8 cellular contexts compared by ENCODE assay signal in the genomic region with DNA sequence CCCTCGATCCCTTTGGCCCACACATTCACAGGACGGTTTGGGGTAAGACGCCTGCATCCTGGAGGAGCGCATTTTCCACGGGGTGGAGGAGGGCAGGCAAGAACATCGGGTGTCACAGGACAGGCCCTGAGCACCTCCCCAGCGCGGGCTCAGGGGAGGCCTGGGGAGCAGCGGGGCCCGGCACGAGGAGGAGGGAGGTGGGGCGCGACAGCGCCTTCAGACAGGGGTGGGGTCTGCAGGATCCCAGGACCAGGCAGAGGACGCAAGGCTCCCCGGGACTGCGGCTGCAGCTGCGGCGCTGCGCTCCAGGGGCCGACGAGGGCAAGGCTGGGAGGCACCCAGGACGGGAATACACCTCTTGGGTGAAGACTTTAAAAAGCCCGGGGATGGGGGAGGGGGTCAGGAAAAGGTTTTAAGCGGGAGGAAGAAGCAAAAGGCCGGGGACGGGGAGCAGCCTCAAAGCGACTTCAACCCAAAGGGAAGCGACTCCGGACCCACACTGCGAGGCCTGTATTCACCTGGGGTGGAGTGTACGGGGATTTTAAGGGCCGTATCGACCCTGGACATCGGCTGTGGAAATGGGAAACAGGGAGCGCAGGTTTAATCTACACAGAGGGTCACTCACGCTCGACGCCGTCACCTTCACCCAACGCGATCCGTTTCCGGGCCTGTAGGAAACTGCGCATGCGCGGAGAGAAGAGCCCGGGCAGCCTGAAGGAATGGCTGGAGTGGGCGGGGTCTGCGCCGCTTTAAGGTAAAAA. TPM values are rescaled to one million over a fixed set of nuclear protein-coding genes. Genes with fewer than 3 reads are reported as not detected.
DNase-seq lines count a peak whose midpoint lies in the region; FAIRE-seq and TF ChIP-seq lines count a peak whose summit lies in the region.

Gene ZNF415, minus strand, starts transcription at position 680 of the 761 bp plus-strand sequence. CDS start 10,234 bp downstream, outside the sequence.

- H3K4me1 ChIP-seq in keratinocyte (ENCODE audit: control insufficient read depth, extremely low read depth, insufficient read depth, low read length) (no peaks in the 10 kb centered on the region), skeletal muscle tissue (ENCODE audit: control insufficient read depth in 3 of 3, insufficient read depth in 3 of 3, low read length in 3 of 3) (peaks cover 3 to 11% (median 6%) of the 10 kb centered on the region in 3 donors)

- no peaks in the 10 kb centered on the region for H3K27me3 ChIP-seq in WERI-Rb-1 (ENCODE audit: insufficient read depth, low read depth, severe bottlenecking)
- H3K27me3 ChIP-seq in keratinocyte (ENCODE audit: control insufficient read depth, extremely low read depth, insufficient read depth, low read length) = no peaks in the 10 kb centered on the region
- no peaks in the 10 kb centered on the region for H3K27me3 ChIP-seq in skeletal muscle tissue (ENCODE audit: control insufficient read depth in 3 of 3, insufficient read depth in 3 of 3, low read length in 3 of 3)

- peak within 1 kb of the TSS; percentile 89 for H2AFZ ChIP-seq in keratinocyte (ENCODE audit: control insufficient read depth, low read length)

- H4K20me1 ChIP-seq in keratinocyte (ENCODE audit: control insufficient read depth, extremely low read depth, insufficient read depth, low read length) = no peaks in the 10 kb centered on the region

- peak; percentile 68 for DNase-seq in activated effector memory CD4-positive, alpha-beta T cell treated with anti-CD3 and anti-CD28 coated beads, Interleukin-2, amount 50 U/mL, for 16 hours
- no peak for DNase-seq in activated effector memory CD4-positive, alpha-beta T cell treated with Interleukin-2 at 50 U/mL for 16 hours
- DNase-seq in WERI-Rb-1 = peak; percentile 90
- DNase-seq in keratinocyte (ENCODE audit: low read depth, low spot score) = peak; percentile 1
- no peak for DNase-seq in NK-92 (lab: John Stamatoyannopoulos, UW; ENCODE audit: unreplicated experiment)
- no peak for DNase-seq in NCI-H510A treated with DMSO at 0.1 percent for 48 hours (lab: John Stamatoyannopoulos, UW)

- TF ChIP-seq CTCF in WERI-Rb-1 (IDR thresholded peaks at IDR 0.05; ENCODE audit: low read depth, low read length) (no peak), keratinocyte (optimal IDR thresholded peaks at IDR 0.05 in 1 of 3, IDR thresholded peaks at IDR 0.05 in 1 of 3, conservative IDR thresholded peaks at IDR 0.05 in 1 of 3; ENCODE audit: extremely low read depth in 1 of 3, insufficient read depth in 2 of 3, low read length in 3 of 3) (no peak)

- dilution Hi-C loops in keratinocyte (cut with MboI; ENCODE audit: extremely low pct_ligation_motif_present, low sequenced_read_pairs) = no loop called here

- H3K27ac ChIP-seq in WERI-Rb-1 (peak within 1 kb of the TSS; percentile 65), cingulate gyrus (ENCODE audit: low read depth, low read length) (peak within 1 kb of the TSS; percentile 60), keratinocyte (ENCODE audit: control insufficient read depth, insufficient read depth, low read length) (no peak within 1 kb of the TSS), skeletal muscle tissue (ENCODE audit: low read depth, low read length) (no peak within 1 kb of the TSS)

- H3K36me3 ChIP-seq in WERI-Rb-1 (no peaks in the 10 kb centered on the region), keratinocyte (ENCODE audit: control insufficient read depth in 2 of 2, extremely low read depth in 1 of 2, insufficient read depth in 2 of 2, low read length in 2 of 2) (no peaks in the 10 kb centered on the region), skeletal muscle tissue (ENCODE audit: control insufficient read depth in 3 of 3, insufficient read depth in 3 of 3, low read length in 3 of 3) (no peaks in the 10 kb centered on the region)

- H3K9me1 ChIP-seq in keratinocyte (ENCODE audit: control insufficient read depth, extremely low read depth, insufficient read depth, low read length) = no peaks in the 10 kb centered on the region

- H3K79me2 ChIP-seq in keratinocyte (ENCODE audit: control insufficient read depth, insufficient read depth, low read length) = peaks cover 2% of the 10 kb centered on the region

- peak within 1 kb of the TSS; percentile 60 for H3K9ac ChIP-seq in keratinocyte (ENCODE audit: control insufficient read depth, extremely low read depth, insufficient read depth, low read length)
- H3K9ac ChIP-seq in skeletal muscle tissue (ENCODE audit: low read depth in 1 of 3, low read length in 3 of 3) = peak within 1 kb of the TSS; percentile 76 to 87 (median 83)

- H3K4me3 ChIP-seq in WERI-Rb-1 (ENCODE audit: low read depth, low read length) (peak within 1 kb of the TSS; percentile 78), keratinocyte (ENCODE audit: control insufficient read depth in 2 of 3, extremely low read depth in 1 of 3, insufficient read depth in 2 of 3, low read depth in 1 of 3, low read length in 3 of 3) (peak within 1 kb of the TSS; percentile 53 to 74 (median 72)), skeletal muscle tissue (ENCODE audit: low read length in 3 of 3) (peak within 1 kb of the TSS; percentile 76 to 91 (median 84))

- no peak for FAIRE-seq in keratinocyte (lab: Jason Lieb, UNC)

- H3K4me2 ChIP-seq in keratinocyte (ENCODE audit: control insufficient read depth, extremely low read depth, insufficient read depth, low read depth, low read length) = peak within 1 kb of the TSS; percentile 83

- H3K9me3 ChIP-seq in WERI-Rb-1 (ENCODE audit: severe bottlenecking) = no peaks in the 10 kb centered on the region
- no peaks in the 10 kb centered on the region for H3K9me3 ChIP-seq in keratinocyte (ENCODE audit: control insufficient read depth, low read depth, low read length)
- H3K9me3 ChIP-seq in skeletal muscle tissue (ENCODE audit: control insufficient read depth in 3 of 3, low read length in 3 of 3) = peaks cover 0 to 2% (median 0%) of the 10 kb centered on the region in 3 donors

RNA-seq across cellular contexts. Expression of gene ZNF415, which starts in this region (rescaled TPM):
- 4.2 to 7.5 TPM (median 5.2 TPM) in 3 replicates for polyA plus RNA-seq in keratinocyte
- 10.1 TPM for polyA plus RNA-seq in keratinocyte (2011; ENCODE audit: low read depth)
- polyA plus RNA-seq in keratinocyte (2011; cell fraction: cytosol; rRNA removed) = 6.6 and 9.7 TPM in 2 replicates
- polyA plus RNA-seq in keratinocyte (2011; cell fraction: nucleus; rRNA removed) = 7.9 and 9.3 TPM in 2 replicates
- 3.4 and 5.8 TPM in 2 replicates for polyA plus RNA-seq in keratinocyte (2012; ENCODE audit: low replicate concordance)
- polyA minus RNA-seq in keratinocyte = 2.5 to 6.0 TPM (median 5.1 TPM) in 3 replicates
- polyA minus RNA-seq in keratinocyte (2011; cell fraction: cytosol; rRNA and poly(A)+ RNA removed) = 3.6 TPM
- polyA minus RNA-seq in keratinocyte (2011; cell fraction: nucleus; rRNA and poly(A)+ RNA removed) = 3.4 and 4.8 TPM in 2 replicates
- 3.7 TPM for total RNA-seq in skeletal muscle tissue

Comparison
In these comparisons a context has a peak if more than half of its experiments do, and no peak if none do; other contexts are left out.
1. DNase-seq: peak in activated effector memory CD4-positive, alpha-beta T cell treated with anti-CD3 and anti-CD28 coated beads, Interleukin-2, amount 50 U/mL, for 16 hours (single experiment), WERI-Rb-1 (single experiment) and keratinocyte (single experiment); none in activated effector memory CD4-positive, alpha-beta T cell treated with Interleukin-2 at 50 U/mL for 16 hours (single experiment), NK-92 (single experiment) and NCI-H510A treated with DMSO at 0.1 percent for 48 hours (single experiment).
2. H3K27ac ChIP-seq: peak in WERI-Rb-1 (single experiment) and cingulate gyrus (single experiment); none in keratinocyte (single experiment) and skeletal muscle tissue (single experiment).
3. Peak in every context shown above with its lines, with median percentiles within 50 percentile points of each other: H3K4me3 ChIP-seq.